ENCODE assay signal across 8 cellular contexts in genomic region chr18:3245853-3246635, GRCh38. TPM values are rescaled to one million over a fixed set of nuclear protein-coding genes. Genes with fewer than 3 reads are reported as not detected.
DNase-seq lines count a peak whose midpoint lies in the region; ATAC-seq and TF ChIP-seq lines count a peak whose summit lies in the region.

No MANE protein-coding gene starts in this region.

- ATAC-seq in GM21515 (IDR thresholded peaks at IDR 0.05; ENCODE audit: unreplicated experiment) (peak; percentile 48), PC-3 (peak; percentile 58)
- peak; percentile 59 to 68 for ATAC-seq in activated T-cell treated with anti-CD3 and anti-CD28 coated beads, Interleukin-2, amount 50 U/mL, for 72 hours (replicated peaks in 1 of 2)
- ATAC-seq in naive thymus-derived CD4-positive, alpha-beta T cell: peak; percentile 78
- ATAC-seq in stimulated activated naive B cell treated with anti-CD40 and anti-IgM and Interleukin-4, amounts not matched to agents 10 μg/mL and 1 μg/mL and 100 μg/mL, for 72 hours (replicated peaks): peak; percentile 65 to 66

- no peaks in the 10 kb centered on the region for H3F3A ChIP-seq in PC-3 (ENCODE audit: low read length, unreplicated experiment)

- H3K9me3 Mint-ChIP-seq in activated T-cell treated with anti-CD3 and anti-CD28 coated beads, Interleukin-2, amount 50 U/mL, for 72 hours: peaks cover 4 to 5% of the 10 kb centered on the region in 2 donors
- peaks cover 0 to 14% (median 6%) of the 10 kb centered on the region in 11 donors for H3K9me3 Mint-ChIP-seq in naive thymus-derived CD4-positive, alpha-beta T cell
- H3K9me3 Mint-ChIP-seq in stimulated activated naive B cell treated with anti-CD40 and anti-IgM and Interleukin-4, amounts not matched to agents 10 μg/mL and 1 μg/mL and 100 μg/mL, for 72 hours: peaks cover 2 to 9% of the 10 kb centered on the region in 2 donors

- peaks cover 13% of the 10 kb centered on the region for H4K20me1 ChIP-seq in PC-3 (ENCODE audit: low read length)

- peak overlapping the region; percentile 92 for H3K9ac ChIP-seq in PC-3 (ENCODE audit: low read length)

- BruUV-seq in PC-3 (replicated peaks; lab: Mats Ljungman, UMichigan): no TSS peak

- no peaks in the 10 kb centered on the region for H3K9me3 ChIP-seq in PC-3 (ENCODE audit: low read length)
- H3K9me3 ChIP-seq in naive thymus-derived CD4-positive, alpha-beta T cell (ENCODE audit: control insufficient read depth in 2 of 3, low read length in 3 of 3): no peaks in the 10 kb centered on the region

- H3K27ac ChIP-seq in PC-3 (ENCODE audit: low read length): peak overlapping the region; percentile 79
- H3K27ac ChIP-seq in naive thymus-derived CD4-positive, alpha-beta T cell (ENCODE audit: low read depth, low read length): peak overlapping the region; percentile 80

- H3K4me1 Mint-ChIP-seq in activated T-cell treated with anti-CD3 and anti-CD28 coated beads, Interleukin-2, amount 50 U/mL, for 72 hours (ENCODE audit: low read depth): peaks cover 38% of the 10 kb centered on the region
- peaks cover 19 to 34% (median 32%) of the 10 kb centered on the region in 7 donors for H3K4me1 Mint-ChIP-seq in naive thymus-derived CD4-positive, alpha-beta T cell
- peaks cover 15 to 34% of the 10 kb centered on the region in 2 donors for H3K4me1 Mint-ChIP-seq in stimulated activated naive B cell treated with anti-CD40 and anti-IgM and Interleukin-4, amounts not matched to agents 10 μg/mL and 1 μg/mL and 100 μg/mL, for 72 hours

- H3K27me3 Mint-ChIP-seq in activated T-cell treated with anti-CD3 and anti-CD28 coated beads, Interleukin-2, amount 50 U/mL, for 72 hours (ENCODE audit: low read depth): no peaks in the 10 kb centered on the region
- H3K27me3 Mint-ChIP-seq in naive thymus-derived CD4-positive, alpha-beta T cell: peaks cover 0 to 2% (median 0%) of the 10 kb centered on the region in 5 donors
- H3K27me3 Mint-ChIP-seq in stimulated activated naive B cell treated with anti-CD40 and anti-IgM and Interleukin-4, amounts not matched to agents 10 μg/mL and 1 μg/mL and 100 μg/mL, for 72 hours: no peaks in the 10 kb centered on the region

- H2AFZ ChIP-seq in PC-3 (ENCODE audit: low read length): peak overlapping the region; percentile 88

- peak; percentile 70 for DNase-seq in DMS 273 treated with DMSO at 0.1 percent for 48 hours (lab: John Stamatoyannopoulos, UW)
- peak; percentile 64 for DNase-seq in HuH-7.5 (ENCODE audit: low spot score)
- DNase-seq in PC-3: peak; percentile 94
- DNase-seq in activated T-cell treated with anti-CD3 and anti-CD28 coated beads, Interleukin-2, amount 50 U/mL, for 72 hours: peak; percentile 85 to 88
- peak; percentile 86 for DNase-seq in fibroblast of gingiva (ENCODE audit: low read depth)
- DNase-seq in naive thymus-derived CD4-positive, alpha-beta T cell: peak; percentile 56 to 79 (median 72)
- peak; percentile 81 for DNase-seq in stimulated activated naive B cell treated with anti-CD40 and anti-IgM and Interleukin-4, amounts not matched to agents 10 μg/mL and 1 μg/mL and 100 μg/mL, for 72 hours

- H3K9me2 ChIP-seq in PC-3 (replicated peaks; ENCODE audit: low read length): no peaks in the 10 kb centered on the region

- H3K4me3 Mint-ChIP-seq in activated T-cell treated with anti-CD3 and anti-CD28 coated beads, Interleukin-2, amount 50 U/mL, for 72 hours: peak overlapping the region; percentile 87 to 92
- peak overlapping the region; percentile 87 to 99 (median 97) for H3K4me3 Mint-ChIP-seq in naive thymus-derived CD4-positive, alpha-beta T cell
- H3K4me3 Mint-ChIP-seq in stimulated activated naive B cell treated with anti-CD40 and anti-IgM and Interleukin-4, amounts not matched to agents 10 μg/mL and 1 μg/mL and 100 μg/mL, for 72 hours: peak overlapping the region; percentile 87 to 89

- intact Hi-C loops in PC-3 (cut with micrococcal nuclease): loop anchor here (1.0 to 2.0 kb wide), 5 partner anchors 95 to 589 kb away; partner anchors contain the start of gene LPIN2
- intact Hi-C loops in naive thymus-derived CD4-positive, alpha-beta T cell (cut with micrococcal nuclease): loop anchor here (1.0 to 10.0 kb wide), 16 partner anchors 51 to 909 kb away; partner anchors contain the start of genes LPIN2 (in 1 of the 2), METTL4 (in 1 of the 2), NDC80 (in 1 of the 2) and SMCHD1 (in 1 of the 2)

- peaks cover 45% of the 10 kb centered on the region for H3K79me2 ChIP-seq in PC-3 (ENCODE audit: low read length)

- H3K36me3 ChIP-seq in PC-3 (ENCODE audit: low read depth, low read length): 0 out of 2 replicates have a peak, but pooled peaks cover 4% of the 10 kb centered on the region
- peaks cover 0 to 9% (median 0%) of the 10 kb centered on the region in 3 experiments for H3K36me3 ChIP-seq in naive thymus-derived CD4-positive, alpha-beta T cell (ENCODE audit: control insufficient read depth in 2 of 3, insufficient read depth in 3 of 3, low read length in 3 of 3)

- H3K4me3 ChIP-seq in PC-3 (ENCODE audit: low read length): peak overlapping the region; percentile 92
- peak overlapping the region; percentile 97 for H3K4me3 ChIP-seq in naive thymus-derived CD4-positive, alpha-beta T cell (ENCODE audit: low read length)

- peak overlapping the region; percentile 80 for H3K27ac Mint-ChIP-seq in activated T-cell treated with anti-CD3 and anti-CD28 coated beads, Interleukin-2, amount 50 U/mL, for 72 hours
- H3K27ac Mint-ChIP-seq in naive thymus-derived CD4-positive, alpha-beta T cell: peak overlapping the region; percentile 77 to 99 (median 97)
- peak overlapping the region; percentile 99 for H3K27ac Mint-ChIP-seq in stimulated activated naive B cell treated with anti-CD40 and anti-IgM and Interleukin-4, amounts not matched to agents 10 μg/mL and 1 μg/mL and 100 μg/mL, for 72 hours

- no peaks in the 10 kb centered on the region for H3K27me3 ChIP-seq in PC-3 (ENCODE audit: low read length)
- no peaks in the 10 kb centered on the region for H3K27me3 ChIP-seq in naive thymus-derived CD4-positive, alpha-beta T cell (ENCODE audit: control insufficient read depth in 2 of 2, insufficient read depth in 2 of 2, low read length in 2 of 2)

- peak overlapping the region; percentile 95 for H3K4me2 ChIP-seq in PC-3 (ENCODE audit: low read length)

- POLR2A ChIA-PET in PC-3 (lab: Charles Lee; ENCODE audit: unreplicated experiment): interaction anchor here (0.5 to 1.0 kb wide), 6 partner anchors 36 to 260 kb away, joined by 3 to 5 read pairs (median 3); no protein-coding TSS in a partner anchor
- POLR2A ChIA-PET in naive thymus-derived CD4-positive, alpha-beta T cell (lab: Charles Lee): interaction anchor here (0.9 to 8.8 kb wide), 28 partner anchors 10 to 357 kb away, joined by 3 to 229 read pairs (median 8); partner anchors contain the start of genes MYL12B and TGIF1

- H3K36me3 Mint-ChIP-seq in activated T-cell treated with anti-CD3 and anti-CD28 coated beads, Interleukin-2, amount 50 U/mL, for 72 hours (ENCODE audit: insufficient read depth in 2 of 2): peaks cover 14 to 26% of the 10 kb centered on the region in 2 donors
- peaks cover 18 to 39% (median 28%) of the 10 kb centered on the region in 5 donors for H3K36me3 Mint-ChIP-seq in naive thymus-derived CD4-positive, alpha-beta T cell
- peaks cover 23 to 32% of the 10 kb centered on the region in 2 donors for H3K36me3 Mint-ChIP-seq in stimulated activated naive B cell treated with anti-CD40 and anti-IgM and Interleukin-4, amounts not matched to agents 10 μg/mL and 1 μg/mL and 100 μg/mL, for 72 hours

- CTCF ChIA-PET in PC-3 (lab: Charles Lee): interaction anchor here (0.5 to 2.6 kb wide), 13 partner anchors 28 to 492 kb away, joined by 3 to 27 read pairs (median 3); no protein-coding TSS in a partner anchor
- CTCF ChIA-PET in naive thymus-derived CD4-positive, alpha-beta T cell (lab: Charles Lee): interaction anchor here (0.5 to 3.1 kb wide), 21 partner anchors 9 to 420 kb away, joined by 3 to 31 read pairs (median 4); no protein-coding TSS in a partner anchor

- peak; percentile 97 for TF ChIP-seq CTCF in PC-3 (conservative IDR thresholded peaks at IDR 0.05; ENCODE audit: low read depth, low read length)

- H3K4me1 ChIP-seq in PC-3 (ENCODE audit: insufficient read depth, low read length): peaks cover 27% of the 10 kb centered on the region
- H3K4me1 ChIP-seq in naive thymus-derived CD4-positive, alpha-beta T cell (ENCODE audit: control insufficient read depth in 2 of 2, insufficient read depth in 2 of 2, low read length in 2 of 2): peaks cover 12 to 18% of the 10 kb centered on the region in 2 donors

RNA-seq across cellular contexts. Expression of gene MYL12A, which starts 1.6 kb away (rescaled TPM):
- 254 and 329 TPM in 2 replicates for total RNA-seq in PC-3 (2014; rRNA removed)
- total RNA-seq in activated T-cell treated with anti-CD3 and anti-CD28 coated beads, Interleukin-2, amount 50 U/mL, for 72 hours: 100 to 1,000 TPM; 425 to 483 TPM
- total RNA-seq in naive thymus-derived CD4-positive, alpha-beta T cell: 100 to 1,000 TPM; 331 to 753 (median 415) TPM
- polyA plus RNA-seq in naive thymus-derived CD4-positive, alpha-beta T cell: 1,000 to 10,000 TPM; 2,490 to 2,608 TPM

RNA-seq across cellular contexts. Expression of gene MYL12B, which starts 15.9 kb away (rescaled TPM):
- 233 and 308 TPM in 2 replicates for total RNA-seq in PC-3 (2014; rRNA removed)
- 100 to 1,000 TPM; 235 to 276 TPM for total RNA-seq in activated T-cell treated with anti-CD3 and anti-CD28 coated beads, Interleukin-2, amount 50 U/mL, for 72 hours
- total RNA-seq in naive thymus-derived CD4-positive, alpha-beta T cell: 100 to 1,000 TPM; 140 to 300 (median 169) TPM
- 100 to 1,000 TPM; 942 to 982 TPM for polyA plus RNA-seq in naive thymus-derived CD4-positive, alpha-beta T cell

RNA-seq across cellular contexts. Expression of gene MYOM1, which starts 26.3 kb away (rescaled TPM):
- total RNA-seq in PC-3 (2014; rRNA removed): 0.07 and 0.12 TPM in 2 replicates
- 1 to 10 TPM in 1 of 2 donors, under 1 TPM in 1; 0.39 to 1.1 TPM for total RNA-seq in activated T-cell treated with anti-CD3 and anti-CD28 coated beads, Interleukin-2, amount 50 U/mL, for 72 hours
- total RNA-seq in naive thymus-derived CD4-positive, alpha-beta T cell: 1 to 10 TPM; 1.7 to 6.7 (median 2.9) TPM
- 1 to 10 TPM in 1 of 2 donors, under 1 TPM in 1; 0.83 to 1.9 TPM for polyA plus RNA-seq in naive thymus-derived CD4-positive, alpha-beta T cell

Comparison
In these comparisons a context has a peak if more than half of its experiments do, and no peak if none do; other contexts are left out.
1. Peak in every context shown above with its lines: DNase-seq, ATAC-seq, H3K4me3 ChIP-seq and H3K27ac ChIP-seq.